28 cellular contexts compared by ENCODE assay signal in genomic region chr10:95505084-95505610, GRCh38. TPM values are rescaled to one million over a fixed set of nuclear protein-coding genes. Genes with fewer than 3 reads are reported as not detected.
A peak's percentile ranks its signal among the peaks of the same experiment; 100 is the strongest.
DNase-seq lines count a peak whose midpoint lies in the region; ATAC-seq and TF ChIP-seq lines count a peak whose summit lies in the region.
"Had no signal": no experiment of that assay in that cellular context is flagged by ENCODE, and none has a peak within 500 bp of the region (broad histone marks: within the 10 kb centered on the region; RNA-seq: fewer than 3 reads in every experiment).

No MANE protein-coding gene starts in this region.

- H3K9ac ChIP-seq in mammary epithelial cell (ENCODE audit: insufficient read depth, low read length) (no peak overlapping the region), mucosa of stomach (ENCODE audit: low read length) (peak overlapping the region; percentile 22)

- no peak overlapping the region for H2AFZ ChIP-seq in mammary epithelial cell (ENCODE audit: low read depth, low read length)

- no peaks in the 10 kb centered on the region for H3K79me2 ChIP-seq in mammary epithelial cell (ENCODE audit: insufficient read depth, low read length)

- BruUV-seq in mammary epithelial cell (replicated peaks; lab: Mats Ljungman, UMichigan) = no TSS peak

- TF ChIP-seq CTCF in breast epithelium (IDR thresholded peaks at IDR 0.05) = no peak
- TF ChIP-seq CTCF in mammary epithelial cell (conservative IDR thresholded peaks at IDR 0.05 in 1 of 2, IDR thresholded peaks at IDR 0.05 in 1 of 2; ENCODE audit: extremely low read depth in 1 of 2, insufficient read depth in 1 of 2, low read depth in 1 of 2, low read length in 2 of 2) = no peak
- TF ChIP-seq CTCF in coronary artery (IDR thresholded peaks at IDR 0.05) = no peak
- no peak for TF ChIP-seq CTCF in tibial artery (IDR thresholded peaks at IDR 0.05)

- in situ Hi-C loops in mammary epithelial cell (cut with MboI; ENCODE audit: low sequenced_read_pairs in 2 of 2) = no loop called here

- no peaks in the 10 kb centered on the region for H3K9me3 ChIP-seq in breast epithelium
- H3K9me3 ChIP-seq in mammary epithelial cell (replicated peaks; ENCODE audit: insufficient read depth, low read length) = no peaks in the 10 kb centered on the region
- H3K9me3 ChIP-seq in mucosa of stomach (ENCODE audit: control insufficient read depth, low read length) = no peaks in the 10 kb centered on the region
- H3K9me3 ChIP-seq in tibial artery = no peaks in the 10 kb centered on the region
- H3K9me3 ChIP-seq: adrenal gland, gastrocnemius medialis, SJCRH30 had no signal

- H3K4me2 ChIP-seq in mammary epithelial cell (ENCODE audit: insufficient read depth, low read depth, low read length) = no peak overlapping the region

- H3K4me3 ChIP-seq in breast epithelium (peak overlapping the region in 2 of 3 donors; percentile 13 to 24), mammary epithelial cell (replicated peaks in 1 of 3; ENCODE audit: insufficient read depth in 1 of 3, low read depth in 2 of 3, low read length in 3 of 3) (no peak overlapping the region), coronary artery (peak overlapping the region; percentile 46), mucosa of stomach (ENCODE audit: low read length) (no peak overlapping the region), tibial artery (peak overlapping the region in 1 of 2 donors; percentile 12)
- H3K4me3 ChIP-seq: adrenal gland, gastrocnemius medialis, SJCRH30 had no signal

- intact Hi-C loops in breast epithelium (cut with DNase I; ENCODE audit: low total_unique reads) = no loop called here
- intact Hi-C loops in mammary epithelial cell (cut with micrococcal nuclease) = no loop called here
- intact Hi-C loops in tibial artery (cut with DNase I; ENCODE audit: low total_unique reads) = no loop called here

- peak overlapping the region; percentile 68 for H3K27ac ChIP-seq in breast epithelium
- H3K27ac ChIP-seq in mammary epithelial cell (ENCODE audit: insufficient read depth, low read depth, low read length) = no peak overlapping the region
- peak overlapping the region; percentile 74 to 83 for H3K27ac ChIP-seq in coronary artery
- peak overlapping the region; percentile 82 to 89 for H3K27ac ChIP-seq in tibial artery
- H3K27ac ChIP-seq: 22Rv1, SJCRH30 had no signal

- no peaks in the 10 kb centered on the region for H4K20me1 ChIP-seq in mammary epithelial cell (ENCODE audit: insufficient read depth, low read length)

- 4% methylated on average over 5 of the region's 5 CpGs for WGBS in mammary epithelial cell (ENCODE audit: low coverage, missing lambda C conversion rate)

- H3K27me3 ChIP-seq in breast epithelium (no peaks in the 10 kb centered on the region), mammary epithelial cell (ENCODE audit: insufficient read depth, low read length) (no peaks in the 10 kb centered on the region), mucosa of stomach (ENCODE audit: control insufficient read depth, insufficient read depth, low read length) (no peaks in the 10 kb centered on the region), tibial artery (no peaks in the 10 kb centered on the region)
- H3K27me3 ChIP-seq: adrenal gland, gastrocnemius medialis, SJCRH30 had no signal

- no peak for ATAC-seq in GM18519 (IDR thresholded peaks at IDR 0.05; ENCODE audit: low FRiP score, unreplicated experiment)
- ATAC-seq: activated T-cell treated with anti-CD3 and anti-CD28 coated beads, Interleukin-2, amount 50 U/mL, for 4 hours; esophagus mucosa; gastrocnemius medialis; natural killer cell treated with Interleukin-12 subunit alpha and Interleukin-12 subunit beta and Interleukin-15 and Interleukin-18, amount 100 ng/mL, for 72 hours; PC-3 had no signal

- dilution Hi-C loops in mammary epithelial cell (cut with HindIII; ENCODE audit: low sequenced_read_pairs) = no loop called here

- H3K4me1 ChIP-seq in breast epithelium = peaks cover 0 to 18% of the 10 kb centered on the region in 2 donors
- H3K4me1 ChIP-seq in mammary epithelial cell (ENCODE audit: insufficient read depth, low read length) = no peaks in the 10 kb centered on the region
- peaks cover 66% of the 10 kb centered on the region for H3K4me1 ChIP-seq in mucosa of stomach (ENCODE audit: control insufficient read depth, insufficient read depth, low read length)
- peaks cover 3 to 100% (median 85%) of the 10 kb centered on the region in 4 donors for H3K4me1 ChIP-seq in tibial artery
- H3K4me1 ChIP-seq: SJCRH30 had no signal

- no peaks in the 10 kb centered on the region for H3K36me3 ChIP-seq in breast epithelium
- H3K36me3 ChIP-seq in mammary epithelial cell (ENCODE audit: insufficient read depth, low read length) = no peaks in the 10 kb centered on the region
- no peaks in the 10 kb centered on the region for H3K36me3 ChIP-seq in mucosa of stomach (ENCODE audit: control insufficient read depth, insufficient read depth, low read length)
- peaks cover 0 to 7% (median 0%) of the 10 kb centered on the region in 3 donors for H3K36me3 ChIP-seq in tibial artery
- H3K36me3 ChIP-seq: adrenal gland, gastrocnemius medialis, SJCRH30 had no signal

- DNase-seq in breast epithelium (ENCODE audit: low spot score in 2 of 2) (no peak), mammary epithelial cell (no peak), coronary artery (ENCODE audit: low spot score) (no peak), tibial artery (peak in 1 of 2 donors; percentile 15), dedifferentiated amniotic fluid mesenchymal stem cell (ENCODE audit: extremely low spot score) (no peak)
- no peak for DNase-seq in activated CD4-positive, alpha-beta T cell treated with anti-CD3 and anti-CD28 coated beads for 48 hours
- DNase-seq: activated CD4-positive, alpha-beta T cell treated with anti-CD3 and anti-CD28 coated beads for 1 hour; activated CD8-positive, alpha-beta memory T cell treated with anti-CD3 and anti-CD28 coated beads for 24 hours; activated naive CD4-positive, alpha-beta T cell; activated T-cell treated with anti-CD3 and anti-CD28 coated beads, Interleukin-2, amount 50 U/mL, for 4 hours; adrenal gland; AML-193; DMS53; effector CD8-positive, alpha-beta T cell; gastrocnemius medialis; HFFc6; kidney; NCI-H1092 treated with DMSO at 0.1 percent for 48 hours; NCI-H2029; NCI-H345; PC-3; SJCRH30; T-helper 1 cell had no signal

- no peak for TF ChIP-seq POLR2A in breast epithelium (IDR thresholded peaks at IDR 0.05)

- CTCF ChIA-PET in mammary epithelial cell (lab: Charles Lee; ENCODE audit: low non-redundant PET) = no interaction called here

RNA-seq across cellular contexts. Expression of gene SORBS1, which starts 56.0 kb away (rescaled TPM):
- total RNA-seq in breast epithelium = 100 to 1,000 TPM; 156 to 455 (median 200) TPM
- 1 to 10 TPM; 1.6 to 9.8 TPM for total RNA-seq in mammary epithelial cell
- polyA plus RNA-seq in mammary epithelial cell = 0.70 TPM
- polyA minus RNA-seq in mammary epithelial cell = not detected

Comparison
In these comparisons a context has a peak if more than half of its experiments do, and no peak if none do; other contexts are left out.
1. H3K4me3 ChIP-seq: peak in breast epithelium (2 of 3) and coronary artery (single experiment); none in mammary epithelial cell (0 of 3) and mucosa of stomach (single experiment).
2. RNA of gene SORBS1, which starts 56.0 kb away (total RNA-seq): 156 to 455 TPM in breast epithelium; 1.6 to 9.8 TPM in mammary epithelial cell; every median in the first group is over 10 times any median in the second.